ENCODE assay signal across 14 cellular contexts in the genomic region with DNA sequence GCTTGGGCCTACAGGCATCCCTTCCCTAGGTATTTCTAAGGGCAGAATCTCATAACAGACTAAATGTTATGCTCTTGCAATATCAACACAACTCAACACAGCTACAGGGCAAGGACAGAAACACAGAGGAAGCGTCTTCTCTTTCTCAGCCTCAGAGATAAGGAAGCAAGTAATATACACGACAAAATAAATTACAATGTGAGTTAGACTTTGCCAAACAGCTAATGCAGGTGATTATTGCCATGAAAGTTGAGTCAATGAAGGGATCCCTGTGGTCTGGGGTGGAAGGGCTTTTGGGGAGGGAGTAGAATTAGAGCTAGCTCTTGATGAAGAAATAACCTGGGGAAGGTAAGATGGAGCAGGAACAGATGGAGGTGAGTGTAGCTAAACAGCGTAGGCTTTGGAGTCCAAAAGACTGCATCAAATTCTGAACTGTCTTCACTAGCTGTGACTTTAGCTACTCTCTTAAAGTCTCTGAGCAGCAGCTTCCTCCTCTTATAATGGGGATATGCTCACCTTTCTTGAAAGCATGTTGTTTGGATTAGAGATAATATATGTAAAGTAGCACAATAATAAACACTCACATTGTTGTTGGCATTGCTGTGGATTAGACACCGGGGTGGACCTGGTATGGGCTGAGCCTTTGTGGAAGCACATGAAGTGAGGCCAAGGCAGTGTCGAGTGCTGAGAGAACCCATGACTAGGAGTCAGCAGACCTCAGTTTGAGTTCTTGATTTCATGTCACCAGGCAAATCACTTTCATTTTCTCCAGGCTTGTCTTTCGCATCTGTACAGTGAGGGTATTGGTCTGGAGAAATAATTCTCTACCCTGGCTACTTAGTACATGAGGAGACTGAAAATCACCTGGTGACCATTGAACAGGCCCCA. TPM values are rescaled to one million over a fixed set of nuclear protein-coding genes. Genes with fewer than 3 reads are reported as not detected.
DNase-seq lines count a peak whose midpoint lies in the region; ATAC-seq and TF ChIP-seq lines count a peak whose summit lies in the region.
"Had no signal": no experiment of that assay in that cellular context is flagged by ENCODE, and none has a peak within 500 bp of the region (broad histone marks: within the 10 kb centered on the region; RNA-seq: fewer than 3 reads in every experiment).

No MANE protein-coding gene starts in this region.

- H3K27ac ChIP-seq in IMR-90 (ENCODE audit: insufficient read depth, low read length) = no peak overlapping the region
- no peak overlapping the region for H3K27ac ChIP-seq in left lung
- H3K27ac ChIP-seq in prostate gland = no peak overlapping the region
- H3K27ac ChIP-seq in CD8-positive, alpha-beta T cell (ENCODE audit: low read depth, low read length) = no peak overlapping the region

- no peak overlapping the region for H2BK5ac ChIP-seq in IMR-90 (ENCODE audit: low read depth, low read length, poor library complexity, severe bottlenecking)

- no peak overlapping the region; the same call in 1 of the 2 replicates for H3K9ac ChIP-seq in IMR-90 (ENCODE audit: low read depth, low read length)

- H3K9me3 Mint-ChIP-seq in activated B cell treated with CpG ODN at 0.5 μM for 24 hours = peaks cover 2% of the 10 kb centered on the region
- H3K9me3 Mint-ChIP-seq in CD8-positive, alpha-beta T cell = no peaks in the 10 kb centered on the region
- H3K9me3 Mint-ChIP-seq: activated naive CD8-positive, alpha-beta T cell treated with anti-CD3 and anti-CD28 coated beads for 36 hours; CD4-positive, CD25-positive, alpha-beta regulatory T cell; immature natural killer cell; stimulated activated naive CD8-positive, alpha-beta T cell treated with anti-CD3 and anti-CD28 coated beads, Interleukin-15, amount 100 ng/mL, for 72 hours had no signal

- no peak overlapping the region for H2AK5ac ChIP-seq in IMR-90 (ENCODE audit: low read depth, low read length)

- no peaks in the 10 kb centered on the region for H3K36me3 ChIP-seq in IMR-90 (ENCODE audit: control insufficient read depth, insufficient read depth, low read length)
- no peaks in the 10 kb centered on the region for H3K36me3 ChIP-seq in left lung
- H3K36me3 ChIP-seq in prostate gland = no peaks in the 10 kb centered on the region
- H3K36me3 ChIP-seq in CD8-positive, alpha-beta T cell (ENCODE audit: insufficient read depth, low read length) = no peaks in the 10 kb centered on the region

- no peaks in the 10 kb centered on the region for H3K79me1 ChIP-seq in IMR-90 (ENCODE audit: low read depth in 1 of 2, low read length in 2 of 2)

- peak; percentile 37; the same call in 1 of the 2 replicates for ATAC-seq in IMR-90 (ENCODE audit: low read depth)
- ATAC-seq in activated B cell treated with CpG ODN at 0.5 μM for 24 hours (ENCODE audit: low read depth) = no peak
- ATAC-seq in left lung = peak; percentile 25
- no peak for ATAC-seq in CD8-positive, alpha-beta T cell
- ATAC-seq: stimulated activated naive CD8-positive, alpha-beta T cell treated with anti-CD3 and anti-CD28 coated beads, Interleukin-15, amount 100 ng/mL, for 72 hours had no signal

- no peak for TF ChIP-seq POLR2A in IMR-90 (IDR thresholded peaks at IDR 0.05; ENCODE audit: low read depth, low read length)
- no peak for TF ChIP-seq POLR2A in prostate gland (IDR thresholded peaks at IDR 0.05)

- no peaks in the 10 kb centered on the region for H4K20me1 ChIP-seq in IMR-90 (ENCODE audit: insufficient read depth, low read length)

- H2AK9ac ChIP-seq in IMR-90 (replicated peaks; ENCODE audit: low read depth, low read length, poor library complexity) = no peak overlapping the region

- H3K14ac ChIP-seq in IMR-90 (replicated peaks; ENCODE audit: low read depth, low read length) = no peak overlapping the region

- no peak overlapping the region for H3K23ac ChIP-seq in IMR-90 (ENCODE audit: low read depth, low read length)

- H3K9me1 ChIP-seq in IMR-90 (ENCODE audit: insufficient read depth, low read length) = no peaks in the 10 kb centered on the region

- no peak for TF ChIP-seq CTCF in IMR-90 (conservative IDR thresholded peaks at IDR 0.05; ENCODE audit: low read depth, low read length)
- TF ChIP-seq CTCF in activated B cell treated with CpG ODN at 0.5 μM for 24 hours (IDR thresholded peaks at IDR 0.05) = peak; percentile 34
- TF ChIP-seq CTCF in left lung (IDR thresholded peaks at IDR 0.05) = no peak
- TF ChIP-seq CTCF in prostate gland (IDR thresholded peaks at IDR 0.05) = no peak
- TF ChIP-seq CTCF in CD8-positive, alpha-beta T cell (IDR thresholded peaks at IDR 0.05) = no peak

- no peak overlapping the region for H4K91ac ChIP-seq in IMR-90 (ENCODE audit: insufficient read depth, low read depth, low read length)

- BruUV-seq in IMR-90 (replicated peaks; lab: Mats Ljungman, UMichigan) = no TSS peak

- H3K27me3 ChIP-seq in IMR-90 (ENCODE audit: control insufficient read depth, insufficient read depth, low read length) (no peaks in the 10 kb centered on the region), left lung (no peaks in the 10 kb centered on the region), prostate gland (replicated peaks; ENCODE audit: insufficient read depth) (no peaks in the 10 kb centered on the region)
- no peaks in the 10 kb centered on the region for H3K27me3 ChIP-seq in CD8-positive, alpha-beta T cell (ENCODE audit: insufficient read depth, low read length)

- H3K18ac ChIP-seq in IMR-90 (ENCODE audit: low read depth, low read length) = no peak overlapping the region

- no peak overlapping the region for H3K56ac ChIP-seq in IMR-90 (ENCODE audit: extremely low read depth, insufficient read depth, low read length)

- no peak overlapping the region for H3K4me3 Mint-ChIP-seq in activated B cell treated with CpG ODN at 0.5 μM for 24 hours
- H3K4me3 Mint-ChIP-seq in CD8-positive, alpha-beta T cell = no peak overlapping the region
- H3K4me3 Mint-ChIP-seq: activated naive CD8-positive, alpha-beta T cell treated with anti-CD3 and anti-CD28 coated beads for 36 hours; CD4-positive, CD25-positive, alpha-beta regulatory T cell; immature natural killer cell; stimulated activated naive CD8-positive, alpha-beta T cell treated with anti-CD3 and anti-CD28 coated beads, Interleukin-15, amount 100 ng/mL, for 72 hours had no signal

- POLR2A ChIA-PET in IMR-90 (lab: Charles Lee; ENCODE audit: unreplicated experiment) = no interaction called here
- POLR2A ChIA-PET in activated B cell treated with CpG ODN at 0.5 μM for 24 hours (lab: Charles Lee) = no interaction called here
- POLR2A ChIA-PET in CD8-positive, alpha-beta T cell (lab: Charles Lee) = no interaction called here

- H3K27me3 Mint-ChIP-seq in activated B cell treated with CpG ODN at 0.5 μM for 24 hours = no peaks in the 10 kb centered on the region
- H3K27me3 Mint-ChIP-seq in CD8-positive, alpha-beta T cell (ENCODE audit: low read depth) = no peaks in the 10 kb centered on the region
- H3K27me3 Mint-ChIP-seq: activated naive CD8-positive, alpha-beta T cell treated with anti-CD3 and anti-CD28 coated beads for 36 hours; CD4-positive, CD25-positive, alpha-beta regulatory T cell; stimulated activated naive CD8-positive, alpha-beta T cell treated with anti-CD3 and anti-CD28 coated beads, Interleukin-15, amount 100 ng/mL, for 72 hours had no signal

- no peak overlapping the region for H2AFZ ChIP-seq in IMR-90 (replicated peaks; ENCODE audit: low read length, poor library complexity)

- no peak overlapping the region for H3K27ac Mint-ChIP-seq in activated B cell treated with CpG ODN at 0.5 μM for 24 hours
- no peak overlapping the region for H3K27ac Mint-ChIP-seq in CD8-positive, alpha-beta T cell
- H3K27ac Mint-ChIP-seq: activated naive CD8-positive, alpha-beta T cell treated with anti-CD3 and anti-CD28 coated beads for 36 hours; CD4-positive, CD25-positive, alpha-beta regulatory T cell; immature natural killer cell; stimulated activated naive CD8-positive, alpha-beta T cell treated with anti-CD3 and anti-CD28 coated beads, Interleukin-15, amount 100 ng/mL, for 72 hours had no signal

- peak overlapping the region; percentile 44; the same call in 1 of the 2 replicates for H3K4me2 ChIP-seq in IMR-90 (ENCODE audit: low read depth, low read length)

- no peak overlapping the region for H3K4ac ChIP-seq in IMR-90 (ENCODE audit: low read depth, low read length)

- H3K9me3 ChIP-seq in IMR-90 (ENCODE audit: control insufficient read depth, insufficient read depth, low read length) = peaks cover 5% of the 10 kb centered on the region
- H3K9me3 ChIP-seq in left lung = no peaks in the 10 kb centered on the region
- no peaks in the 10 kb centered on the region for H3K9me3 ChIP-seq in prostate gland
- no peaks in the 10 kb centered on the region for H3K9me3 ChIP-seq in CD8-positive, alpha-beta T cell (ENCODE audit: low read length)

- H3K4me1 Mint-ChIP-seq in activated B cell treated with CpG ODN at 0.5 μM for 24 hours = peaks cover 2% of the 10 kb centered on the region
- peaks cover 6% of the 10 kb centered on the region for H3K4me1 Mint-ChIP-seq in CD8-positive, alpha-beta T cell (ENCODE audit: low read depth)
- H3K4me1 Mint-ChIP-seq: activated naive CD8-positive, alpha-beta T cell treated with anti-CD3 and anti-CD28 coated beads for 36 hours had no signal

- H2BK120ac ChIP-seq in IMR-90 (ENCODE audit: low read depth, low read length) = no peak overlapping the region

- intact Hi-C loops in IMR-90 (cut with micrococcal nuclease) (loop anchor here (1.0 to 10.0 kb wide), 3 partner anchors 353 to 504 kb away; no protein-coding TSS in a partner anchor), activated B cell treated with CpG ODN at 0.5 μM for 24 hours (cut with micrococcal nuclease) (loop anchor here (1.0 to 5.0 kb wide), 6 partner anchors 136 to 626 kb away; no protein-coding TSS in a partner anchor), left lung (cut with DNase I) (no loop called here), prostate gland (cut with DNase I) (no loop called here)
- intact Hi-C loops in CD8-positive, alpha-beta T cell (cut with DNase I, micrococcal nuclease) = loop anchor here (1.0 to 10.0 kb wide), 5 partner anchors 78 to 421 kb away; no protein-coding TSS in a partner anchor

- no peak overlapping the region; the same call in 1 of the 2 replicates for H4K5ac ChIP-seq in IMR-90 (ENCODE audit: low read depth, low read length)

- H2BK15ac ChIP-seq in IMR-90 (ENCODE audit: low read depth, low read length) = no peak overlapping the region

- H2BK20ac ChIP-seq in IMR-90 (ENCODE audit: low read depth, low read length) = no peak overlapping the region

- TF ChIP-seq RAD21 in IMR-90 (IDR thresholded peaks at IDR 0.05; ENCODE audit: low read length) = no peak

- dilution Hi-C loops in IMR-90 (cut with HindIII; ENCODE audit: low sequenced_read_pairs, unreplicated experiment) = no loop called here

- in situ Hi-C loops in IMR-90 (cut with MboI; ENCODE audit: low sequenced_read_pairs) = loop anchor here (5.0 kb wide), 1 partner anchor 421 kb away; the partner anchor contains the start of gene MYO7A

- no peaks in the 10 kb centered on the region; the same call in 1 of the 2 replicates for H3K4me1 ChIP-seq in IMR-90 (ENCODE audit: control insufficient read depth, insufficient read depth, low read length)
- H3K4me1 ChIP-seq in left lung = no peaks in the 10 kb centered on the region
- H3K4me1 ChIP-seq in prostate gland (replicated peaks) = no peaks in the 10 kb centered on the region
- H3K4me1 ChIP-seq in CD8-positive, alpha-beta T cell (ENCODE audit: insufficient read depth, low read length) = no peaks in the 10 kb centered on the region

- H3K36me3 Mint-ChIP-seq in activated B cell treated with CpG ODN at 0.5 μM for 24 hours (ENCODE audit: low read depth) = no peaks in the 10 kb centered on the region
- H3K36me3 Mint-ChIP-seq in CD8-positive, alpha-beta T cell = no peaks in the 10 kb centered on the region
- H3K36me3 Mint-ChIP-seq: activated naive CD8-positive, alpha-beta T cell treated with anti-CD3 and anti-CD28 coated beads for 36 hours; CD4-positive, CD25-positive, alpha-beta regulatory T cell; immature natural killer cell had no signal

- H3K4me3 ChIP-seq in IMR-90 (ENCODE audit: insufficient read depth, low read depth, low read length) = no peak overlapping the region
- H3K4me3 ChIP-seq in left lung = no peak overlapping the region
- H3K4me3 ChIP-seq in prostate gland = no peak overlapping the region
- H3K4me3 ChIP-seq in CD8-positive, alpha-beta T cell (ENCODE audit: low read depth, low read length) = no peak overlapping the region

- DNase-seq in IMR-90 (no peak), activated B cell treated with CpG ODN at 0.5 μM for 24 hours (no peak), left lung (no peak), superior temporal gyrus (ENCODE audit: extremely low spot score) (peak; percentile 26), prostate gland (ENCODE audit: low spot score) (no peak), kidney tubule cell (ENCODE audit: low spot score) (no peak)
- no peak for DNase-seq in CD8-positive, alpha-beta T cell
- DNase-seq: activated CD4-positive, CD25-positive, alpha-beta regulatory T cell; activated naive CD8-positive, alpha-beta T cell treated with anti-CD3 and anti-CD28 coated beads for 36 hours; cortex of kidney; right cardiac atrium had no signal

- CTCF ChIA-PET in IMR-90 (lab: Yijun Ruan, JAX) = interaction anchor here (0.6 to 1.8 kb wide), 11 partner anchors 8 to 421 kb away, joined by 3 to 17 read pairs (median 4); partner anchors contain the start of gene MYO7A
- CTCF ChIA-PET in activated B cell treated with CpG ODN at 0.5 μM for 24 hours (lab: Charles Lee) = interaction anchor here (0.7 to 2.6 kb wide), 9 partner anchors 8 to 457 kb away, joined by 3 to 26 read pairs (median 4); partner anchors contain the start of gene MYO7A
- CTCF ChIA-PET in CD8-positive, alpha-beta T cell (lab: Charles Lee) = interaction anchor here (0.7 to 2.6 kb wide), 29 partner anchors 8 to 457 kb away, joined by 3 to 43 read pairs (median 4); partner anchors contain the start of gene MYO7A

- no peak overlapping the region for H4K8ac ChIP-seq in IMR-90 (ENCODE audit: low read depth in 2 of 2, low read length in 2 of 2)

- no CpG with 5 or more reads among the region's 6 CpGs for WGBS in IMR-90 (ENCODE audit: extremely low coverage in 2 of 2, insufficient read length in 1 of 2), 2 experiments
- WGBS in prostate gland = 76% methylated on average over 6 of the region's 6 CpGs

RNA-seq across cellular contexts. Expression of gene AQP11, which starts 41.0 kb away (rescaled TPM):
- 1.1 and 1.4 TPM in 2 replicates for total RNA-seq in IMR-90 (2012; rRNA removed)
- 1.1 and 1.5 TPM in 2 replicates for polyA plus RNA-seq in IMR-90 (2012; rRNA removed)
- polyA plus RNA-seq in IMR-90 (2012; cell fraction: cytosol; rRNA removed) = 0.86 and 2.2 TPM in 2 replicates
- 1.0 and 3.2 TPM in 2 replicates for polyA plus RNA-seq in IMR-90 (2012; cell fraction: nucleus; rRNA removed; ENCODE audit: low replicate concordance)
- total RNA-seq in activated B cell treated with CpG ODN at 0.5 μM for 24 hours = 0.20 and 0.22 TPM in 2 replicates
- 1 to 10 TPM in 1 of 2 donors, under 1 TPM in 1; 0.94 to 1.2 TPM for total RNA-seq in left lung
- total RNA-seq in prostate gland = 10 to 100 TPM in 1 of 2 donors, 1 to 10 TPM in 1; 6.9 to 16.6 TPM
- under 1 TPM; 0.24 to 0.31 TPM for total RNA-seq in CD8-positive, alpha-beta T cell
- total RNA-seq: CD4-positive, CD25-positive, alpha-beta regulatory T cell had no signal

Comparison
In these comparisons a context has a peak if more than half of its experiments do, and no peak if none do; other contexts are left out.
1. ATAC-seq: peak in IMR-90 (single experiment) and left lung (single experiment); none in activated B cell treated with CpG ODN at 0.5 μM for 24 hours (single experiment) and CD8-positive, alpha-beta T cell (single experiment).
2. intact Hi-C loops: an anchor here in IMR-90 (1.0 to 10.0 kb wide), activated B cell treated with CpG ODN at 0.5 μM for 24 hours (1.0 to 5.0 kb wide) and CD8-positive, alpha-beta T cell (1.0 to 10.0 kb wide); none called in left lung and prostate gland.